ENCODE assay signal across 20 cellular contexts in the genomic region with DNA sequence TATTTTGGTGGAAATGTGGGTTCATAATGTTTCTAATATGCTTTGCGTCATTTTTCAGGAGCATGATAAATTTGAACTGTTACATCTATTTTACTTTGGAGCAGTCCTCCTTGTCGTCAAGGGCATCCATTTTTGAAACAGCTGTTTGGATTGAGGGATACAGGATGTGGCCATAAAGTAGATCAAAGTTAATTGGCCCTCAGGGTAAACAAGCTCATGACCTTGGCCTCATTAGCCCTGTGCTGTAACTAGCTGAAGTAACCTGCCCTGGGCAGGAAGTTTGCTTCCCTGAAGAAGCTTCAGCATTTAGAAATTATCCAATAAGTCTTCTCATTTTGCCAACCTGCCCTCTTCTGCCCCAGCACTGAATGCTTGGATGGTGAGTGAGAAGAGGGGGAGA. TPM values are rescaled to one million over a fixed set of nuclear protein-coding genes. Genes with fewer than 3 reads are reported as not detected.
A peak's percentile ranks its signal among the peaks of the same experiment; 100 is the strongest.
DNase-seq lines count a peak whose midpoint lies in the region; ATAC-seq and FAIRE-seq lines count a peak whose summit lies in the region.
"Had no signal": no experiment of that assay in that cellular context is flagged by ENCODE, and none has a peak within 500 bp of the region (broad histone marks: within the 10 kb centered on the region; RNA-seq: fewer than 3 reads in every experiment).

No MANE protein-coding gene starts in this region.

- WGBS in small intestine, 3 donors = 52 to 67% (median 56%) methylated on average over 2 of the region's 2 CpGs
- 95 to 96% methylated on average over 2 of the region's 2 CpGs for WGBS in GM23248 (ENCODE audit: low coverage in 1 of 2, low lambda C conversion rate in 2 of 2, missing lambda C conversion rate in 2 of 2), 2 experiments

- H3K36me3 ChIP-seq in SK-N-MC (ENCODE audit: insufficient read depth, low read length) (peaks cover 5% of the 10 kb centered on the region; the same call in 1 of the 2 replicates), small intestine (ENCODE audit: control insufficient read depth in 2 of 2, insufficient read depth in 2 of 2, low read length in 2 of 2) (no peaks in the 10 kb centered on the region), GM23248 (ENCODE audit: low read depth) (no peaks in the 10 kb centered on the region)
- H3K36me3 ChIP-seq: HAP-1 had no signal

- DNase-seq in NCI-H748 (lab: John Stamatoyannopoulos, UW; ENCODE audit: unreplicated experiment) = peak; percentile 29
- DNase-seq in NCI-H748 treated with DMSO at 0.1 percent for 48 hours (lab: John Stamatoyannopoulos, UW) = no peak
- peak; percentile 30 for DNase-seq in HuH-7 (ENCODE audit: low spot score)
- DNase-seq in SK-N-MC (ENCODE audit: low read depth, low spot score) = no peak
- DNase-seq in small intestine = peak; percentile 25
- DNase-seq in GM23248 = no peak
- DNase-seq: ACHN; C1 segment of cervical spinal cord; CD8-positive, alpha-beta memory T cell; GF-D8; NCI-H1436 treated with DMSO at 0.1 percent for 48 hours; NCI-H524 treated with DMSO at 0.1 percent for 48 hours; RPMI8226; SHP77 treated with DMSO at 0.1 percent for 48 hours; T-helper 1 cell; T-helper 9 cell had no signal

- H4K20me1 ChIP-seq in GM23248 (ENCODE audit: insufficient read depth) = no peaks in the 10 kb centered on the region

- no peak for FAIRE-seq in small intestine (lab: Jason Lieb, UNC)
- FAIRE-seq: K562 had no signal

- no peak overlapping the region for H2AFZ ChIP-seq in GM23248

- H3K9me3 ChIP-seq in SK-N-MC (ENCODE audit: low read depth, low read length) = no peaks in the 10 kb centered on the region
- no peaks in the 10 kb centered on the region for H3K9me3 ChIP-seq in small intestine (ENCODE audit: control insufficient read depth, low read depth)
- no peaks in the 10 kb centered on the region for H3K9me3 ChIP-seq in GM23248 (ENCODE audit: low read depth)

- H3K9ac ChIP-seq in SK-N-MC (ENCODE audit: insufficient read length) = no peak overlapping the region
- no peak overlapping the region for H3K9ac ChIP-seq in GM23248

- H3K4me3 ChIP-seq in SK-N-MC = peak overlapping the region; percentile 5; the same call in 1 of the 2 replicates
- H3K4me3 ChIP-seq in small intestine (ENCODE audit: low read depth in 1 of 2, low read length in 2 of 2) = no peak overlapping the region
- no peak overlapping the region for H3K4me3 ChIP-seq in GM23248
- H3K4me3 ChIP-seq: HAP-1, K562 had no signal

- H3K4me1 ChIP-seq in small intestine (ENCODE audit: control insufficient read depth in 2 of 2, insufficient read depth in 1 of 2, low read depth in 1 of 2, low read length in 1 of 2) (no peaks in the 10 kb centered on the region), GM23248 (ENCODE audit: insufficient read depth) (no peaks in the 10 kb centered on the region)
- H3K4me1 ChIP-seq: HAP-1 had no signal

- in situ Hi-C loops in GM23248 (cut with MboI) = no loop called here

- H3K27ac ChIP-seq in SK-N-MC (peak overlapping the region; percentile 100), small intestine (ENCODE audit: low read depth in 1 of 2, low read length in 1 of 2) (no peak overlapping the region), GM23248 (no peak overlapping the region)

- H3K79me2 ChIP-seq in GM23248 (ENCODE audit: insufficient read depth) = no peaks in the 10 kb centered on the region

- H3K4me2 ChIP-seq in GM23248 (ENCODE audit: unreplicated experiment) = no peak overlapping the region

- H3K27me3 ChIP-seq in small intestine (ENCODE audit: control insufficient read depth in 2 of 2, insufficient read depth in 2 of 2, low read length in 2 of 2) (no peaks in the 10 kb centered on the region), GM23248 (replicated peaks; ENCODE audit: insufficient read depth) (no peaks in the 10 kb centered on the region)

- H3K9me2 ChIP-seq in GM23248 (ENCODE audit: insufficient read depth) = no peaks in the 10 kb centered on the region

- ATAC-seq in HG02840 (IDR thresholded peaks at IDR 0.05; ENCODE audit: low FRiP score, unreplicated experiment) = no peak
- ATAC-seq: K562, SK-N-SH treated with all-trans-retinoic acid at 6 μM for 48 hours had no signal

- no peaks in the 10 kb centered on the region for H3F3A ChIP-seq in GM23248 (ENCODE audit: insufficient read depth)

RNA-seq across cellular contexts. Expression of a gene that starts 24.8 kb away (rescaled TPM):
- polyA plus RNA-seq in small intestine = 1 to 10 TPM; 4.2 to 8.4 (median 7.6) TPM
- total RNA-seq in GM23248 (2014; rRNA removed; shearing (Covaris generic)) = 8.6 and 13.4 TPM in 2 replicates
- polyA plus RNA-seq in GM23248 (2016; fragmentation: Nextera tagmentation; extraction: Ambion mirVana) = 9.2 and 9.4 TPM in 2 replicates

Comparison
In these comparisons a context has a peak if more than half of its experiments do, and no peak if none do; other contexts are left out.
1. DNase-seq: peak in NCI-H748 (single experiment), HuH-7 (single experiment) and small intestine (single experiment); none in NCI-H748 treated with DMSO at 0.1 percent for 48 hours (single experiment), SK-N-MC (single experiment) and GM23248 (single experiment).